1 cellular context compared by ENCODE assay signal in the genomic region with DNA sequence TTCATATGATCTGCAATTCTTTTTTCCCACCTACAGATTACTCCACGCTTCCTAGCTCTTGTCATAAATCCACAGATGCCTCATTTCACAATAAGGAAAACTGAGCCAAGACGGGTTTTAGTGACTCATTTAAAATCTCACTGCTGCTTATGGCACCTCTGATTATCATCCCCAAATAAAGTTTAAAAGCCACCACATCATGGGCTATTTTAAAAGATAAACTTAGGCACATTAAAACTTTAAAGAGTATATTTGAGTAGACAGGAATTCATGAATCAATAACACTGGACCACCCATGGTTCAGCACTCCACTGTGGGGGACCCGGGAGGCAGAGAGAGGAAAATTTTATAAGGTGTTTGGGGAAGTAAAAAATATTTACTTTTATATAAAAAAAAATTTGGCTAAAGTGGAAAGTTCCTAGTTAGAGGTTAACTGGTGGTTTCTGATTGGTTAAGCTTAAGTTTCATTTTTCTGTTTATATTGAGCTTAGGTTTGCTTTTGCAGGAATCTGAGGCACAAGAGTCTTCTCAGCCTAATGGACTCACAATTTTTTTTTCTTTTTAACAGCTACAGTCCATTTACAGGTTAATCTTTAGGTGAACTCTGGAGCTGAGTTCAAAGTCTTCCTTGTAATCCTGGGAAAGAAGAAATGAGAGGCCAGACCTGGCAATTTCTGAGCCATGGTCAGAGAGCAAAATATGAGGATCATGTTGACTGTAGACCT.
TF ChIP-seq lines count a peak whose summit lies in the region.

No MANE protein-coding gene starts in this region.

TF ChIP-seq in HEK293, 187 proteins besides CTCF, POLR2A, EP300 and RAD21 (continued from another document):
- TF ChIP-seq, protein P1, sequence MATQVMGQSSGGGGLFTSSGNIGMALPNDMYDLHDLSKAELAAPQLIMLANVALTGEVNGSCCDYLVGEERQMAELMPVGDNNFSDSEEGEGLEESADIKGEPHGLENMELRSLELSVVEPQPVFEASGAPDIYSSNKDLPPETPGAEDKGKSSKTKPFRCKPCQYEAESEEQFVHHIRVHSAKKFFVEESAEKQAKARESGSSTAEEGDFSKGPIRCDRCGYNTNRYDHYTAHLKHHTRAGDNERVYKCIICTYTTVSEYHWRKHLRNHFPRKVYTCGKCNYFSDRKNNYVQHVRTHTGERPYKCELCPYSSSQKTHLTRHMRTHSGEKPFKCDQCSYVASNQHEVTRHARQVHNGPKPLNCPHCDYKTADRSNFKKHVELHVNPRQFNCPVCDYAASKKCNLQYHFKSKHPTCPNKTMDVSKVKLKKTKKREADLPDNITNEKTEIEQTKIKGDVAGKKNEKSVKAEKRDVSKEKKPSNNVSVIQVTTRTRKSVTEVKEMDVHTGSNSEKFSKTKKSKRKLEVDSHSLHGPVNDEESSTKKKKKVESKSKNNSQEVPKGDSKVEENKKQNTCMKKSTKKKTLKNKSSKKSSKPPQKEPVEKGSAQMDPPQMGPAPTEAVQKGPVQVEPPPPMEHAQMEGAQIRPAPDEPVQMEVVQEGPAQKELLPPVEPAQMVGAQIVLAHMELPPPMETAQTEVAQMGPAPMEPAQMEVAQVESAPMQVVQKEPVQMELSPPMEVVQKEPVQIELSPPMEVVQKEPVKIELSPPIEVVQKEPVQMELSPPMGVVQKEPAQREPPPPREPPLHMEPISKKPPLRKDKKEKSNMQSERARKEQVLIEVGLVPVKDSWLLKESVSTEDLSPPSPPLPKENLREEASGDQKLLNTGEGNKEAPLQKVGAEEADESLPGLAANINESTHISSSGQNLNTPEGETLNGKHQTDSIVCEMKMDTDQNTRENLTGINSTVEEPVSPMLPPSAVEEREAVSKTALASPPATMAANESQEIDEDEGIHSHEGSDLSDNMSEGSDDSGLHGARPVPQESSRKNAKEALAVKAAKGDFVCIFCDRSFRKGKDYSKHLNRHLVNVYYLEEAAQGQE (tag by site-specific recombination; IDR thresholded peaks at IDR 0.05), result no peak
- TF ChIP-seq ZNF558 (tag by site-specific recombination; IDR thresholded peaks at IDR 0.05), result peak; percentile 90
- TF ChIP-seq ZNF585B (tag by site-specific recombination; IDR thresholded peaks at IDR 0.05), result no peak
- TF ChIP-seq PRDM10 (tag by site-specific recombination; IDR thresholded peaks at IDR 0.05), result peak; percentile 56; the same call in 1 of the 2 replicates
- 0 out of 2 replicates have a peak, but pooled peaks have one; percentile 8 for TF ChIP-seq ZNF324 (tag by site-specific recombination; IDR thresholded peaks at IDR 0.05)
- peak; percentile 70 for TF ChIP-seq OVOL3 (tag by site-specific recombination; IDR thresholded peaks at IDR 0.05)
- TF ChIP-seq ZSCAN30 (tag by site-specific recombination; IDR thresholded peaks at IDR 0.05), result peak; percentile 80
- TF ChIP-seq ZBTB48 (tag by site-specific recombination; IDR thresholded peaks at IDR 0.05), result no peak
- peak; percentile 95 for TF ChIP-seq PRDM6 (tag by site-specific recombination; IDR thresholded peaks at IDR 0.05)
- no peak for TF ChIP-seq ZNF16 (tag by site-specific recombination; IDR thresholded peaks at IDR 0.05; ENCODE audit: low read depth)
- TF ChIP-seq ZNF335 (tag by site-specific recombination; conservative IDR thresholded peaks at IDR 0.05), result peak; percentile 33; the same call in 1 of the 2 replicates
- TF ChIP-seq ZEB2 (tag by site-specific recombination; IDR thresholded peaks at IDR 0.05), result peak; percentile 35; the same call in 1 of the 2 replicates
- no peak for TF ChIP-seq IKZF3 (tag by site-specific recombination; IDR thresholded peaks at IDR 0.05)
